In the genomic region with DNA sequence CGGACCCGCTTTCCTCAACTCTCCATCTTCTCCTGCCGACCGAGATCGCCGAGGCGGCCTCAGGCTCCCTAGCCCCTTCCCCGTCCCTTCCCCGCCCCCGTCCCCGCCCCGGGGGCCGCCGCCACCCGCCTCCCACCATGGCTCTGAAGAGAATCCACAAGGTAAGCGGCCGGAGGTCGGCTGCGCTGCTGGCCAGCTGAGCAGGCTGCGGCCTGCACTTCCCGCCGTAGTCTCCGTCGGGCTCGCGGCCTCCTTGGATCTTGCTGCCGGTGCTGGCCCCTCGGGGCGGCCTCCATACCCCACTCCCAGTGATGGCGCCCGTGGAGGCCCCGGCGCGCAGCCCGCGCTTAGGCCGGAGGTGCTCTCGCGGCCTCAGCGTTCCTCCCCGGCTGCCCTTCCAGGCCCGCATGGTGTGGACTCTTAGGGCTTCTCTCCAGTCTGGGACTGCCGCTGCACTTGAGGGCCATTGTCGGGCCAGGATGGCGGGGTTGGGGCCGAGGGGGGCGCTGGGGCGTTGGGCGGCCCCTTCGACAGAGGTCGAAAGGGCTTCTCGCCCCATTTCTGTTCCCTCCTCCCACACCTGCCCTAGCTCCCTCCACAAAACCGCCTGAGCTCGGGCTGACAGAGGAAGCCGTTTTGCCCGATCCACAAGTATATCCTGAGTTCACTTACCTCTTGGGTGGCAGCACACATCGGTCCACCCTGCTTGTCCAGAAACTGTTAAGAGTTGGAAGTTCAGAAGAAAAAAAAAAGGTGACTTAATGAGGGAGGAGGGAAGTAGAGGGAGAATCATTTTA, we compare ENCODE assay signal across 8 cellular contexts. TPM values are rescaled to one million over a fixed set of nuclear protein-coding genes. Genes with fewer than 3 reads are reported as not detected.
DNase-seq lines count a peak whose midpoint lies in the region; ATAC-seq and TF ChIP-seq lines count a peak whose summit lies in the region.

No MANE protein-coding gene starts in this region.

- peak overlapping the region; percentile 81 to 97 for H3K4me3 ChIP-seq in gastroesophageal sphincter
- H3K4me3 ChIP-seq in neutrophil (ENCODE audit: low read depth in 1 of 2, low read length in 1 of 2): peak overlapping the region; percentile 78 to 93
- peak overlapping the region; percentile 44 to 91 (median 76) for H3K4me3 ChIP-seq in upper lobe of left lung

- H3K9me3 ChIP-seq in gastroesophageal sphincter (no peaks in the 10 kb centered on the region), neutrophil (no peaks in the 10 kb centered on the region), upper lobe of left lung (no peaks in the 10 kb centered on the region)

- no peaks in the 10 kb centered on the region for H3K27me3 ChIP-seq in gastroesophageal sphincter
- no peaks in the 10 kb centered on the region for H3K27me3 ChIP-seq in neutrophil
- no peaks in the 10 kb centered on the region for H3K27me3 ChIP-seq in upper lobe of left lung

- no peak for TF ChIP-seq EP300 in gastroesophageal sphincter (IDR thresholded peaks at IDR 0.05)
- no peak for TF ChIP-seq EP300 in upper lobe of left lung (IDR thresholded peaks at IDR 0.05)

- peaks cover 56% of the 10 kb centered on the region for H3K36me3 Mint-ChIP-seq in activated T-helper 17 cell treated with anti-CD3 and anti-CD28 coated beads, Interleukin-2, amount 50 U/mL, for 72 hours (ENCODE audit: low read depth)

- ATAC-seq in HG02870 (IDR thresholded peaks at IDR 0.05; ENCODE audit: unreplicated experiment) (peak; percentile 24), gastroesophageal sphincter (peak; percentile 40), upper lobe of left lung (ENCODE audit: low FRiP score in 2 of 2) (peak; percentile 34 to 68)
- ATAC-seq in activated T-helper 17 cell treated with anti-CD3 and anti-CD28 coated beads, Interleukin-2, amount 50 U/mL, for 72 hours (replicated peaks): peak; percentile 30

- H3K4me1 ChIP-seq in gastroesophageal sphincter: peaks cover 5 to 55% (median 32%) of the 10 kb centered on the region in 3 donors
- H3K4me1 ChIP-seq in neutrophil (ENCODE audit: control insufficient read depth in 1 of 2, insufficient read depth in 1 of 2, low read depth in 1 of 2, low read length in 1 of 2): peaks cover 44 to 49% of the 10 kb centered on the region in 2 experiments
- H3K4me1 ChIP-seq in upper lobe of left lung: peaks cover 40 to 55% (median 49%) of the 10 kb centered on the region in 4 donors

- H3K36me3 ChIP-seq in gastroesophageal sphincter: no peaks in the 10 kb centered on the region
- no peaks in the 10 kb centered on the region for H3K36me3 ChIP-seq in neutrophil
- H3K36me3 ChIP-seq in upper lobe of left lung: peaks cover 0 to 4% (median 0%) of the 10 kb centered on the region in 4 donors

- no peaks in the 10 kb centered on the region for H3K9me3 Mint-ChIP-seq in activated T-helper 17 cell treated with anti-CD3 and anti-CD28 coated beads, Interleukin-2, amount 50 U/mL, for 72 hours

- TF ChIP-seq CTCF in gastroesophageal sphincter (IDR thresholded peaks at IDR 0.05): no peak
- TF ChIP-seq CTCF in neutrophil (IDR thresholded peaks at IDR 0.05): no peak
- no peak for TF ChIP-seq CTCF in upper lobe of left lung (IDR thresholded peaks at IDR 0.05)

- peaks cover 19% of the 10 kb centered on the region for H3K4me1 Mint-ChIP-seq in activated T-helper 17 cell treated with anti-CD3 and anti-CD28 coated beads, Interleukin-2, amount 50 U/mL, for 72 hours

- DNase-seq in NCI-H524 (lab: John Stamatoyannopoulos, UW) (peak; percentile 19 to 35), NCI-H524 treated with DMSO at 0.1 percent for 48 hours (lab: John Stamatoyannopoulos, UW) (no peak), NCI-H748 (lab: John Stamatoyannopoulos, UW; ENCODE audit: unreplicated experiment) (peak; percentile 70), upper lobe of left lung (peak in 1 of 2 donors; percentile 29)

- H3K27ac Mint-ChIP-seq in activated T-helper 17 cell treated with anti-CD3 and anti-CD28 coated beads, Interleukin-2, amount 50 U/mL, for 72 hours: peak overlapping the region; percentile 91

- no peaks in the 10 kb centered on the region for H3K27me3 Mint-ChIP-seq in activated T-helper 17 cell treated with anti-CD3 and anti-CD28 coated beads, Interleukin-2, amount 50 U/mL, for 72 hours

- H3K27ac ChIP-seq in gastroesophageal sphincter: peak overlapping the region; percentile 96 to 99 (median 98)
- peak overlapping the region; percentile 98 for H3K27ac ChIP-seq in neutrophil
- peak overlapping the region; percentile 94 to 99 (median 97) for H3K27ac ChIP-seq in upper lobe of left lung

- TF ChIP-seq POLR2A in gastroesophageal sphincter (IDR thresholded peaks at IDR 0.05): no peak
- TF ChIP-seq POLR2A in upper lobe of left lung (IDR thresholded peaks at IDR 0.05): peak in 1 of 4 donors; percentile 0

- peak overlapping the region; percentile 88 for H3K4me3 Mint-ChIP-seq in activated T-helper 17 cell treated with anti-CD3 and anti-CD28 coated beads, Interleukin-2, amount 50 U/mL, for 72 hours

- WGBS in gastroesophageal sphincter (ENCODE audit: low coverage in 1 of 2), 2 donors: no CpG with 5 or more reads among the region's 57 CpGs
- WGBS in upper lobe of left lung, 2 donors: 1 to 4% methylated on average over 9 to 15 of the region's 57 CpGs

RNA-seq across cellular contexts. Expression of a gene that starts 0.7 kb away (rescaled TPM):
- 100 to 1,000 TPM; 200 to 270 TPM for total RNA-seq in activated T-helper 17 cell treated with anti-CD3 and anti-CD28 coated beads, Interleukin-2, amount 50 U/mL, for 72 hours
- total RNA-seq in gastroesophageal sphincter: 100 to 1,000 TPM in 1 of 4 donors, 10 to 100 TPM in 3; 65.2 to 114 (median 85.6) TPM
- total RNA-seq in upper lobe of left lung: 100 to 1,000 TPM in 1 of 6 donors, 10 to 100 TPM in 5; 61.8 to 106 (median 86.7) TPM
